ENCODE assay signal across 15 cellular contexts in the genomic region with DNA sequence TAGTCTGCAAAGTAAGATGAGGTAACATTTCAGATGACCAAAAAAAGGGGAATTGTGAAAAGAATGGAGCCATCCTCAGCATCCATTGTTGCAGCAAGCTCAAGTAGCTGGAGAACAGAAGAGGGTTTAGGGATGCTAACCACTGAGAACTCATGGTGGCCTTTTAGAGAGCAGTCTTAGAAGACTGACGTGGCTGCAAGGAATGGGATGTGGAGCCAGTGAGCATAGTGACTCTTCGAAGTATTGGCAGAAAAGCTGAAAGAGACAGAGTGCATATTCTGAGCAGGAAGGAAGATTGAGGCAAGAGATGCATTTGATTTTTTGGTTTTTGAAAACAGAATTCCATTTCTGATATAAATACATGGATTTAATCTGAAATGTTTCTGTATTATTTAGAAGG.
A peak's percentile ranks its signal among the peaks of the same experiment; 100 is the strongest.
DNase-seq lines count a peak whose midpoint lies in the region; ATAC-seq lines count a peak whose summit lies in the region.
"Had no signal": no experiment of that assay in that cellular context is flagged by ENCODE, and none has a peak within 500 bp of the region (broad histone marks: within the 10 kb centered on the region; RNA-seq: fewer than 3 reads in every experiment).

No MANE protein-coding gene starts in this region.

- CTCF ChIA-PET in activated CD4-positive, alpha-beta T cell treated with anti-CD3 and anti-CD28 coated beads for 36 hours (lab: Charles Lee) = interaction anchor here (0.9 to 4.1 kb wide), 6 partner anchors 9 to 338 kb away, joined by 3 to 15 read pairs (median 4); no protein-coding TSS in a partner anchor

- no peaks in the 10 kb centered on the region for H3K27me3 Mint-ChIP-seq in activated CD4-positive, alpha-beta T cell treated with anti-CD3 and anti-CD28 coated beads for 36 hours
- no peaks in the 10 kb centered on the region for H3K27me3 Mint-ChIP-seq in activated T-helper 1 cell treated with anti-CD3 and anti-CD28 coated beads, Interleukin-12 subunit alpha, Interleukin-12 subunit beta, Interleukin-2, Interleukin-4 antibody, amounts not matched to agents 30 ng/mL and 10 ng/mL and 1 ng/mL, durations not matched to agents 14 hours and 24 hours and 36 hours (ENCODE audit: insufficient read depth)
- H3K27me3 Mint-ChIP-seq in natural killer cell treated with Interleukin-12 subunit alpha and Interleukin-12 subunit beta and Interleukin-15 and Interleukin-18, amount 100 ng/mL, for 72 hours = no peaks in the 10 kb centered on the region

- intact Hi-C loops in activated CD4-positive, alpha-beta T cell treated with anti-CD3 and anti-CD28 coated beads for 36 hours (cut with DNase I, micrococcal nuclease) = loop anchor here in 1 of 2 experiments (1.0 kb wide), 1 partner anchor 9 kb away; no protein-coding TSS in a partner anchor
- intact Hi-C loops in activated T-helper 1 cell treated with anti-CD3 and anti-CD28 coated beads, Interleukin-12 subunit alpha, Interleukin-12 subunit beta, Interleukin-2, Interleukin-4 antibody, amounts not matched to agents 30 ng/mL and 10 ng/mL and 1 ng/mL, durations not matched to agents 14 hours and 24 hours and 36 hours (cut with micrococcal nuclease) = no loop called here

- peaks cover 26% of the 10 kb centered on the region for H3K36me3 Mint-ChIP-seq in activated CD4-positive, alpha-beta T cell treated with anti-CD3 and anti-CD28 coated beads for 36 hours (ENCODE audit: low read depth)
- H3K36me3 Mint-ChIP-seq in activated T-helper 1 cell treated with anti-CD3 and anti-CD28 coated beads, Interleukin-12 subunit alpha, Interleukin-12 subunit beta, Interleukin-2, Interleukin-4 antibody, amounts not matched to agents 30 ng/mL and 10 ng/mL and 1 ng/mL, durations not matched to agents 14 hours and 24 hours and 36 hours (ENCODE audit: low read depth) = peaks cover 27% of the 10 kb centered on the region
- H3K36me3 Mint-ChIP-seq in natural killer cell treated with Interleukin-12 subunit alpha and Interleukin-12 subunit beta and Interleukin-15 and Interleukin-18, amount 100 ng/mL, for 72 hours = peaks cover 30% of the 10 kb centered on the region

- H3K27ac Mint-ChIP-seq in activated CD4-positive, alpha-beta T cell treated with anti-CD3 and anti-CD28 coated beads for 36 hours = peak overlapping the region; percentile 83
- peak overlapping the region; percentile 80 for H3K27ac Mint-ChIP-seq in activated T-helper 1 cell treated with anti-CD3 and anti-CD28 coated beads, Interleukin-12 subunit alpha, Interleukin-12 subunit beta, Interleukin-2, Interleukin-4 antibody, amounts not matched to agents 30 ng/mL and 10 ng/mL and 1 ng/mL, durations not matched to agents 14 hours and 24 hours and 36 hours
- H3K27ac Mint-ChIP-seq in natural killer cell treated with Interleukin-12 subunit alpha and Interleukin-12 subunit beta and Interleukin-15 and Interleukin-18, amount 100 ng/mL, for 72 hours = peak overlapping the region; percentile 75 to 86
- H3K27ac Mint-ChIP-seq: nephron progenitor cell had no signal

- DNase-seq in activated CD4-positive, alpha-beta T cell treated with anti-CD3 and anti-CD28 coated beads for 36 hours = peak; percentile 18
- DNase-seq in activated CD4-positive, alpha-beta T cell treated with anti-CD3 and anti-CD28 coated beads, Interleukin-2, amount 50 U/mL, for 4 hours = no peak
- DNase-seq in HCEC 1CT (peak; percentile 24), NCI-H2196 (lab: John Stamatoyannopoulos, UW; ENCODE audit: unreplicated experiment) (no peak), D341Med (ENCODE audit: low spot score) (no peak)
- no peak for DNase-seq in activated T-helper 1 cell treated with anti-CD3 and anti-CD28 coated beads, Interleukin-12 subunit alpha, Interleukin-12 subunit beta, Interleukin-2, Interleukin-4 antibody, amounts not matched to agents 30 ng/mL and 10 ng/mL and 1 ng/mL, durations not matched to agents 14 hours and 24 hours and 36 hours (ENCODE audit: low spot score)
- DNase-seq in natural killer cell treated with Interleukin-12 subunit alpha and Interleukin-12 subunit beta and Interleukin-15 and Interleukin-18, amount 100 ng/mL, for 72 hours (ENCODE audit: low spot score) = no peak
- DNase-seq: activated CD4-positive, CD25-positive, alpha-beta regulatory T cell treated with anti-CD3 and anti-CD28 coated beads, Interleukin-2, amount 50 U/mL, for 72 hours; C1 segment of cervical spinal cord; colonic mucosa; erythroblast; NCI-H1092 treated with DMSO at 0.1 percent for 48 hours; nephron progenitor cell had no signal

- H3K9me3 Mint-ChIP-seq in activated CD4-positive, alpha-beta T cell treated with anti-CD3 and anti-CD28 coated beads for 36 hours (ENCODE audit: low read depth) = peaks cover 8% of the 10 kb centered on the region
- peaks cover 17% of the 10 kb centered on the region for H3K9me3 Mint-ChIP-seq in activated T-helper 1 cell treated with anti-CD3 and anti-CD28 coated beads, Interleukin-12 subunit alpha, Interleukin-12 subunit beta, Interleukin-2, Interleukin-4 antibody, amounts not matched to agents 30 ng/mL and 10 ng/mL and 1 ng/mL, durations not matched to agents 14 hours and 24 hours and 36 hours
- peaks cover 3% of the 10 kb centered on the region for H3K9me3 Mint-ChIP-seq in natural killer cell treated with Interleukin-12 subunit alpha and Interleukin-12 subunit beta and Interleukin-15 and Interleukin-18, amount 100 ng/mL, for 72 hours
- H3K9me3 Mint-ChIP-seq: nephron progenitor cell had no signal

- peak; percentile 52 for ATAC-seq in activated CD4-positive, alpha-beta T cell treated with anti-CD3 and anti-CD28 coated beads for 36 hours
- ATAC-seq in natural killer cell treated with Interleukin-12 subunit alpha and Interleukin-12 subunit beta and Interleukin-15 and Interleukin-18, amount 100 ng/mL, for 72 hours = no peak
- ATAC-seq in GM21529 (IDR thresholded peaks at IDR 0.05; ENCODE audit: unreplicated experiment) = no peak
- ATAC-seq: Right ventricle myocardium inferior had no signal

- POLR2A ChIA-PET in activated CD4-positive, alpha-beta T cell treated with anti-CD3 and anti-CD28 coated beads for 36 hours (lab: Charles Lee) = interaction anchor here (0.6 kb wide), 1 partner anchor 23 kb away, joined by 7 read pairs; no protein-coding TSS in a partner anchor

- peak overlapping the region; percentile 63 for H3K4me3 Mint-ChIP-seq in activated CD4-positive, alpha-beta T cell treated with anti-CD3 and anti-CD28 coated beads for 36 hours
- H3K4me3 Mint-ChIP-seq in activated T-helper 1 cell treated with anti-CD3 and anti-CD28 coated beads, Interleukin-12 subunit alpha, Interleukin-12 subunit beta, Interleukin-2, Interleukin-4 antibody, amounts not matched to agents 30 ng/mL and 10 ng/mL and 1 ng/mL, durations not matched to agents 14 hours and 24 hours and 36 hours = peak overlapping the region; percentile 70
- peak overlapping the region; percentile 87 for H3K4me3 Mint-ChIP-seq in natural killer cell treated with Interleukin-12 subunit alpha and Interleukin-12 subunit beta and Interleukin-15 and Interleukin-18, amount 100 ng/mL, for 72 hours
- H3K4me3 Mint-ChIP-seq: nephron progenitor cell had no signal

- peaks cover 53% of the 10 kb centered on the region for H3K4me1 Mint-ChIP-seq in activated CD4-positive, alpha-beta T cell treated with anti-CD3 and anti-CD28 coated beads for 36 hours
- peaks cover 47% of the 10 kb centered on the region for H3K4me1 Mint-ChIP-seq in activated T-helper 1 cell treated with anti-CD3 and anti-CD28 coated beads, Interleukin-12 subunit alpha, Interleukin-12 subunit beta, Interleukin-2, Interleukin-4 antibody, amounts not matched to agents 30 ng/mL and 10 ng/mL and 1 ng/mL, durations not matched to agents 14 hours and 24 hours and 36 hours (ENCODE audit: low read depth)
- H3K4me1 Mint-ChIP-seq in natural killer cell treated with Interleukin-12 subunit alpha and Interleukin-12 subunit beta and Interleukin-15 and Interleukin-18, amount 100 ng/mL, for 72 hours (ENCODE audit: low read depth in 2 of 2) = peaks cover 22 to 40% of the 10 kb centered on the region in 2 donors
- H3K4me1 Mint-ChIP-seq: nephron progenitor cell had no signal

Comparison
In these comparisons a context has a peak if more than half of its experiments do, and no peak if none do; other contexts are left out.
1. DNase-seq: peak in activated CD4-positive, alpha-beta T cell treated with anti-CD3 and anti-CD28 coated beads for 36 hours (single experiment) and HCEC 1CT (single experiment); none in activated CD4-positive, alpha-beta T cell treated with anti-CD3 and anti-CD28 coated beads, Interleukin-2, amount 50 U/mL, for 4 hours (0 of 2), activated T-helper 1 cell treated with anti-CD3 and anti-CD28 coated beads, Interleukin-12 subunit alpha, Interleukin-12 subunit beta, Interleukin-2, Interleukin-4 antibody, amounts not matched to agents 30 ng/mL and 10 ng/mL and 1 ng/mL, durations not matched to agents 14 hours and 24 hours and 36 hours (single experiment), natural killer cell treated with Interleukin-12 subunit alpha and Interleukin-12 subunit beta and Interleukin-15 and Interleukin-18, amount 100 ng/mL, for 72 hours (single experiment), NCI-H2196 (single experiment) and D341Med (single experiment).
2. Peak in every context shown above with its lines, with median percentiles within 50 percentile points of each other: H3K27ac Mint-ChIP-seq and H3K4me3 Mint-ChIP-seq.